Comparison of ENCODE assay signal across 9 cellular contexts in genomic region chr17:79799538-79800324, GRCh38. TPM values are rescaled to one million over a fixed set of nuclear protein-coding genes. Genes with fewer than 3 reads are reported as not detected.
DNase-seq lines count a peak whose midpoint lies in the region; ATAC-seq and TF ChIP-seq lines count a peak whose summit lies in the region.
"Had no signal": no experiment of that assay in that cellular context is flagged by ENCODE, and none has a peak within 500 bp of the region (broad histone marks: within the 10 kb centered on the region; RNA-seq: fewer than 3 reads in every experiment).

No MANE protein-coding gene starts in this region.

- H3K27me3 Mint-ChIP-seq in CD4-positive, alpha-beta T cell: peaks cover 59% of the 10 kb centered on the region
- H3K27me3 Mint-ChIP-seq in activated CD4-positive, alpha-beta memory T cell treated with anti-CD3 and anti-CD28 coated beads, Interleukin-2, amount 10 ng/mL, durations not matched to agents 7 days and 5 days: peaks cover 50% of the 10 kb centered on the region
- H3K27me3 Mint-ChIP-seq in mesothelial cell of epicardium (ENCODE audit: low read depth): peaks cover 66% of the 10 kb centered on the region

- TF ChIP-seq CTCF in CD4-positive, alpha-beta T cell (IDR thresholded peaks at IDR 0.05): no peak
- TF ChIP-seq CTCF in HEK293 (tag by site-specific recombination; IDR thresholded peaks at IDR 0.05) (no peak; the same call in 1 of the 2 replicates), mesothelial cell of epicardium (IDR thresholded peaks at IDR 0.05; ENCODE audit: unreplicated experiment) (no peak)

- no peak for DNase-seq in CD4-positive, alpha-beta T cell
- DNase-seq in activated CD4-positive, alpha-beta memory T cell treated with anti-CD3 and anti-CD28 coated beads, Interleukin-2, amount 10 ng/mL, durations not matched to agents 7 days and 5 days: no peak
- DNase-seq in mesothelial cell of epicardium (ENCODE audit: low spot score in 2 of 2, unreplicated experiment in 2 of 2) (no peak), Ammon's horn (ENCODE audit: low spot score) (no peak), HT-29 (ENCODE audit: low spot score) (no peak), EL (no peak), middle frontal gyrus (ENCODE audit: extremely low spot score, low spot score) (no peak)
- DNase-seq: substantia nigra had no signal

- H3K27ac Mint-ChIP-seq in CD4-positive, alpha-beta T cell: peak overlapping the region; percentile 77
- no peak overlapping the region for H3K27ac Mint-ChIP-seq in activated CD4-positive, alpha-beta memory T cell treated with anti-CD3 and anti-CD28 coated beads, Interleukin-2, amount 10 ng/mL, durations not matched to agents 7 days and 5 days
- H3K27ac Mint-ChIP-seq in mesothelial cell of epicardium: no peak overlapping the region

- peaks cover 71% of the 10 kb centered on the region for H3K27me3 ChIP-seq in CD4-positive, alpha-beta T cell (ENCODE audit: control insufficient read depth, insufficient read depth, low read length)

- H3K36me3 ChIP-seq in HEK293 (ENCODE audit: control insufficient read depth in 2 of 2, insufficient read depth in 1 of 2, low read length in 2 of 2): peaks cover 0 to 11% of the 10 kb centered on the region in 2 experiments; a peak in 1 of 3 replicates

- POLR2A ChIA-PET in CD4-positive, alpha-beta T cell (lab: Charles Lee): interaction anchor here (0.7 to 10.2 kb wide), 4 partner anchors 9 to 41 kb away, joined by 3 to 127 read pairs (median 17); partner anchors contain the start of gene CBX4
- POLR2A ChIA-PET in HEK293 (lab: Yijun Ruan, JAX): interaction anchor here (1.3 to 3.7 kb wide), 2 partner anchors 13 to 301 kb away, joined by 3 to 61 read pairs; partner anchors contain the start of gene GAA
- POLR2A ChIA-PET in activated CD4-positive, alpha-beta memory T cell treated with anti-CD3 and anti-CD28 coated beads, Interleukin-2, amount 10 ng/mL, durations not matched to agents 7 days and 5 days (lab: Charles Lee): interaction anchor here (1.3 to 6.9 kb wide), 4 partner anchors 9 to 41 kb away, joined by 3 to 58 read pairs (median 38); partner anchors contain the start of gene CBX4

- CTCF ChIA-PET in CD4-positive, alpha-beta T cell (lab: Charles Lee): no interaction called here
- CTCF ChIA-PET in HEK293 (lab: Yijun Ruan, JAX): interaction anchor here (0.5 to 2.6 kb wide), 8 partner anchors 8 to 124 kb away, joined by 3 to 9 read pairs (median 4); partner anchors contain the start of gene CBX4
- CTCF ChIA-PET in activated CD4-positive, alpha-beta memory T cell treated with anti-CD3 and anti-CD28 coated beads, Interleukin-2, amount 10 ng/mL, durations not matched to agents 7 days and 5 days (lab: Charles Lee): interaction anchor here (1.5 kb wide), 1 partner anchor 35 kb away, joined by 4 read pairs; no protein-coding TSS in a partner anchor

- intact Hi-C loops in CD4-positive, alpha-beta T cell (cut with DNase I, micrococcal nuclease): loop anchor here (5.0 kb wide), 3 partner anchors 38 to 1598 kb away; partner anchors contain the start of genes BAHCC1 (in 1 of the 2) and CBX4 (in 1 of the 2)

- H3K9me3 ChIP-seq in CD4-positive, alpha-beta T cell (ENCODE audit: control insufficient read depth, low read length): no peaks in the 10 kb centered on the region
- H3K9me3 ChIP-seq in HEK293 (ENCODE audit: control insufficient read depth, insufficient read depth, low read depth, low read length): no peaks in the 10 kb centered on the region

- no peaks in the 10 kb centered on the region for H3K9me3 Mint-ChIP-seq in CD4-positive, alpha-beta T cell
- H3K9me3 Mint-ChIP-seq in activated CD4-positive, alpha-beta memory T cell treated with anti-CD3 and anti-CD28 coated beads, Interleukin-2, amount 10 ng/mL, durations not matched to agents 7 days and 5 days: no peaks in the 10 kb centered on the region
- H3K9me3 Mint-ChIP-seq in mesothelial cell of epicardium: no peaks in the 10 kb centered on the region

- H3K4me3 Mint-ChIP-seq in CD4-positive, alpha-beta T cell: peak overlapping the region; percentile 88
- peak overlapping the region; percentile 9 for H3K4me3 Mint-ChIP-seq in activated CD4-positive, alpha-beta memory T cell treated with anti-CD3 and anti-CD28 coated beads, Interleukin-2, amount 10 ng/mL, durations not matched to agents 7 days and 5 days
- H3K4me3 Mint-ChIP-seq in mesothelial cell of epicardium: peak overlapping the region; percentile 14

- no peak for ATAC-seq in CD4-positive, alpha-beta T cell (ENCODE audit: poor library complexity)

- peaks cover 10% of the 10 kb centered on the region for H3K36me3 Mint-ChIP-seq in CD4-positive, alpha-beta T cell (ENCODE audit: low read depth)
- H3K36me3 Mint-ChIP-seq in activated CD4-positive, alpha-beta memory T cell treated with anti-CD3 and anti-CD28 coated beads, Interleukin-2, amount 10 ng/mL, durations not matched to agents 7 days and 5 days (ENCODE audit: low read depth): peaks cover 10% of the 10 kb centered on the region
- no peaks in the 10 kb centered on the region for H3K36me3 Mint-ChIP-seq in mesothelial cell of epicardium

- peaks cover 55% of the 10 kb centered on the region for H3K4me1 Mint-ChIP-seq in CD4-positive, alpha-beta T cell (ENCODE audit: low read depth)
- H3K4me1 Mint-ChIP-seq in activated CD4-positive, alpha-beta memory T cell treated with anti-CD3 and anti-CD28 coated beads, Interleukin-2, amount 10 ng/mL, durations not matched to agents 7 days and 5 days: peaks cover 42% of the 10 kb centered on the region
- H3K4me1 Mint-ChIP-seq in mesothelial cell of epicardium: peaks cover 27% of the 10 kb centered on the region

- no peak overlapping the region for H3K4me3 ChIP-seq in HEK293 (ENCODE audit: low read depth, low read length)

- no peak overlapping the region for H3K27ac ChIP-seq in CD4-positive, alpha-beta T cell (ENCODE audit: low read depth, low read length)
- H3K27ac ChIP-seq in HEK293 (ENCODE audit: extremely low read depth, low read depth, low read length): peak overlapping the region; percentile 26; the same call in 1 of the 2 replicates

- H3K4me1 ChIP-seq in HEK293 (ENCODE audit: control insufficient read depth, insufficient read depth, low read length): peaks cover 21% of the 10 kb centered on the region

TF ChIP-seq in HEK293, 187 proteins besides CTCF, POLR2A, EP300 and RAD21 (continues in another document):
- 0 out of 2 replicates have a peak, but pooled peaks have one; percentile 16 for TF ChIP-seq ZNF501 (tag by site-specific recombination; IDR thresholded peaks at IDR 0.05)
- TF ChIP-seq ZBTB20 (tag by site-specific recombination; IDR thresholded peaks at IDR 0.05): peak; percentile 45
- no peak for TF ChIP-seq TRIM28 (IDR thresholded peaks at IDR 0.05; ENCODE audit: borderline replicate concordance, low read length)
- TF ChIP-seq ZNF114 (tag by site-specific recombination; IDR thresholded peaks at IDR 0.05): no peak
- TF ChIP-seq GLIS1 (tag by site-specific recombination; IDR thresholded peaks at IDR 0.05): peak; percentile 100
- peak; percentile 94; the same call in 1 of the 2 replicates for TF ChIP-seq EGR2 (tag by site-specific recombination; IDR thresholded peaks at IDR 0.05; ENCODE audit: low read depth)
- TF ChIP-seq ZIC2 (tag by site-specific recombination; IDR thresholded peaks at IDR 0.05): peak; percentile 88
- no peak for TF ChIP-seq HOXD13 (CRISPR knock-in tag; IDR thresholded peaks at IDR 0.05; ENCODE audit: borderline replicate concordance)
- peak; percentile 57 for TF ChIP-seq ZNF398 (tag by site-specific recombination; IDR thresholded peaks at IDR 0.05)
- peak; percentile 97 for TF ChIP-seq ZNF366 (tag by site-specific recombination; conservative IDR thresholded peaks at IDR 0.05)
- TF ChIP-seq ZNF600 (tag by site-specific recombination; IDR thresholded peaks at IDR 0.05): peak; percentile 33; the same call in 1 of the 2 replicates
- no peak for TF ChIP-seq ZNF292 (tag by site-specific recombination; IDR thresholded peaks at IDR 0.05; ENCODE audit: borderline replicate concordance, low read depth)

RNA-seq across cellular contexts. Expression of gene CBX8, which starts 2.9 kb away (rescaled TPM):
- total RNA-seq in CD4-positive, alpha-beta T cell: 1 to 10 TPM; 5.3 to 6.5 TPM
- total RNA-seq in activated CD4-positive, alpha-beta memory T cell treated with anti-CD3 and anti-CD28 coated beads, Interleukin-2, amount 10 ng/mL, durations not matched to agents 7 days and 5 days: 1 to 10 TPM; 5.7 to 6.7 TPM
- total RNA-seq in mesothelial cell of epicardium: 15.5 to 18.6 TPM (median 16.3 TPM) in 3 replicates
- 14.4 and 14.9 TPM in 2 replicates for total RNA-seq in HT-29 (2014; rRNA removed; shearing (Covaris generic))

RNA-seq across cellular contexts. Expression of gene CBX2, which starts 21.8 kb away (rescaled TPM):
- under 1 TPM in 1 of 2 experiments, not detected in 1; 0.31 TPM for total RNA-seq in CD4-positive, alpha-beta T cell
- total RNA-seq in activated CD4-positive, alpha-beta memory T cell treated with anti-CD3 and anti-CD28 coated beads, Interleukin-2, amount 10 ng/mL, durations not matched to agents 7 days and 5 days: 1 to 10 TPM; 1.7 to 2.0 TPM
- 47.1 to 49.7 TPM (median 48.6 TPM) in 3 replicates for total RNA-seq in mesothelial cell of epicardium
- 9.5 and 13.4 TPM in 2 replicates for total RNA-seq in HT-29 (2014; rRNA removed; shearing (Covaris generic))

RNA-seq across cellular contexts. Expression of gene CBX4, which starts 39.5 kb away (rescaled TPM):
- total RNA-seq in CD4-positive, alpha-beta T cell: 100 to 1,000 TPM; 196 to 202 TPM
- 10 to 100 TPM; 34.4 to 36.5 TPM for total RNA-seq in activated CD4-positive, alpha-beta memory T cell treated with anti-CD3 and anti-CD28 coated beads, Interleukin-2, amount 10 ng/mL, durations not matched to agents 7 days and 5 days
- 30.8 to 35.0 TPM (median 32.1 TPM) in 3 replicates for total RNA-seq in mesothelial cell of epicardium
- 71.4 and 72.0 TPM in 2 replicates for total RNA-seq in HT-29 (2014; rRNA removed; shearing (Covaris generic))

Comparison
In these comparisons a context has a peak if more than half of its experiments do, and no peak if none do; other contexts are left out.
1. H3K4me3 Mint-ChIP-seq: peak in every context shown above with its lines; median percentile 88 in CD4-positive, alpha-beta T cell; 14 in mesothelial cell of epicardium; 9 in activated CD4-positive, alpha-beta memory T cell treated with anti-CD3 and anti-CD28 coated beads, Interleukin-2, amount 10 ng/mL, durations not matched to agents 7 days and 5 days.